In genomic region chr7:36568437-36568818, GRCh38 we compare ENCODE assay signal across 1 cellular context.
TF ChIP-seq lines count a peak whose summit lies in the region.

No MANE protein-coding gene starts in this region.

TF ChIP-seq in WTC11, 78 proteins besides CTCF, POLR2A, EP300 and RAD21 (continued from another document):
- no peak for TF ChIP-seq IRF2 (CRISPR knock-in tag; IDR thresholded peaks at IDR 0.05; ENCODE audit: borderline replicate concordance, low read depth)
- no peak for TF ChIP-seq NFE2L1 (CRISPR knock-in tag; IDR thresholded peaks at IDR 0.05)
- no peak for TF ChIP-seq TP53 (CRISPR knock-in tag; IDR thresholded peaks at IDR 0.05)
- TF ChIP-seq ZNF532 (CRISPR knock-in tag; IDR thresholded peaks at IDR 0.05; ENCODE audit: borderline replicate concordance) = no peak
- TF ChIP-seq CBFB (CRISPR knock-in tag; IDR thresholded peaks at IDR 0.05; ENCODE audit: low read depth) = no peak
- TF ChIP-seq ERG (CRISPR knock-in tag; IDR thresholded peaks at IDR 0.05) = no peak
- TF ChIP-seq ZMAT4 (CRISPR knock-in tag; IDR thresholded peaks at IDR 0.05) = no peak
- no peak for TF ChIP-seq ATF2 (CRISPR knock-in tag; IDR thresholded peaks at IDR 0.05; ENCODE audit: borderline replicate concordance, low read depth)
- no peak for TF ChIP-seq FOXK1 (CRISPR knock-in tag; IDR thresholded peaks at IDR 0.05)
- no peak for TF ChIP-seq CDX4 (CRISPR knock-in tag; IDR thresholded peaks at IDR 0.05; ENCODE audit: borderline replicate concordance)
